In the genomic region with DNA sequence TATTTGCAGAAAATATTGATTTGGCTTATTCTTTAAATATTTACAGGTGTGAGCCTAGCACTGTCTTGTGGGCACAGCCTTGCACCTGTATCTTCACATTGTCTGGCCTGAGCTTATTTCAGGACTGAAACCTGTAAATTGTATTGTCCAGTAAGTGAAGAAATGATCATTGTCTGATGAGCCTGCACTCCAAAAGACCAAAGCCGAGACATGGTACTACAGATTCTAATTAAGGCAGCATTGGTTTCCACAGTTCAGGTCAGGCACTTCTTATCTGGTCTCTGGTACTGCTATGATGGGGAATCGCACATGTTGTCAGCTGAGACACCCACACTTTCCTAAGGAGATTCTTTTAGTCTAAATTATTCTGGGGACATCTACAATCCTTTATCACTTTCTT, we compare ENCODE assay signal across 28 cellular contexts.
"Had no signal": no experiment of that assay in that cellular context is flagged by ENCODE, and none has a peak within 500 bp of the region (broad histone marks: within the 10 kb centered on the region; RNA-seq: fewer than 3 reads in every experiment).

No MANE protein-coding gene starts in this region.

- H3K36me3 ChIP-seq: colonic mucosa, esophagus muscularis mucosa, esophagus squamous epithelium, gastrocnemius medialis, gastroesophageal sphincter, heart left ventricle, heart right ventricle had no signal

- ATAC-seq: effector memory CD8-positive, alpha-beta T cell; esophagus mucosa; foreskin keratinocyte; gastrocnemius medialis; gastroesophageal sphincter; heart left ventricle; heart right ventricle had no signal

- H3K9me3 ChIP-seq: colonic mucosa, esophagus muscularis mucosa, esophagus squamous epithelium, gastrocnemius medialis, gastroesophageal sphincter, heart left ventricle had no signal

- H3K4me3 ChIP-seq: colonic mucosa, coronary artery, dorsolateral prefrontal cortex, esophagus muscularis mucosa, esophagus squamous epithelium, gastrocnemius medialis, gastroesophageal sphincter, heart left ventricle, heart right ventricle had no signal

- DNase-seq: colonic mucosa; cortex of kidney; dermis blood vessel endothelial cell; dorsolateral prefrontal cortex; effector CD4-positive, alpha-beta T cell; effector CD8-positive, alpha-beta T cell; effector memory CD4-positive, alpha-beta T cell; effector memory CD8-positive, alpha-beta T cell; endodermal cell; erythroblast; esophagus squamous epithelium; foreskin fibroblast; foreskin keratinocyte; foreskin melanocyte; gastrocnemius medialis; glutamatergic neuron; head of caudate nucleus; heart left ventricle; heart right ventricle had no signal

- H3K4me1 ChIP-seq: colonic mucosa, esophagus muscularis mucosa, esophagus squamous epithelium, foreskin keratinocyte, gastrocnemius medialis, gastroesophageal sphincter, heart left ventricle, heart right ventricle had no signal

- FAIRE-seq: colon, endometrium, endothelial cell of umbilical vein, frontal cortex had no signal

- H3K27me3 ChIP-seq: colonic mucosa, esophagus muscularis mucosa, esophagus squamous epithelium, foreskin keratinocyte, gastrocnemius medialis, gastroesophageal sphincter, heart left ventricle had no signal

- H3K27ac ChIP-seq: colonic mucosa, coronary artery, dorsolateral prefrontal cortex, epithelial cell of prostate, esophagus muscularis mucosa, esophagus squamous epithelium, foreskin keratinocyte, gastrocnemius medialis, gastroesophageal sphincter, heart left ventricle, heart right ventricle had no signal
